1 cellular context compared by ENCODE assay signal in the genomic region with DNA sequence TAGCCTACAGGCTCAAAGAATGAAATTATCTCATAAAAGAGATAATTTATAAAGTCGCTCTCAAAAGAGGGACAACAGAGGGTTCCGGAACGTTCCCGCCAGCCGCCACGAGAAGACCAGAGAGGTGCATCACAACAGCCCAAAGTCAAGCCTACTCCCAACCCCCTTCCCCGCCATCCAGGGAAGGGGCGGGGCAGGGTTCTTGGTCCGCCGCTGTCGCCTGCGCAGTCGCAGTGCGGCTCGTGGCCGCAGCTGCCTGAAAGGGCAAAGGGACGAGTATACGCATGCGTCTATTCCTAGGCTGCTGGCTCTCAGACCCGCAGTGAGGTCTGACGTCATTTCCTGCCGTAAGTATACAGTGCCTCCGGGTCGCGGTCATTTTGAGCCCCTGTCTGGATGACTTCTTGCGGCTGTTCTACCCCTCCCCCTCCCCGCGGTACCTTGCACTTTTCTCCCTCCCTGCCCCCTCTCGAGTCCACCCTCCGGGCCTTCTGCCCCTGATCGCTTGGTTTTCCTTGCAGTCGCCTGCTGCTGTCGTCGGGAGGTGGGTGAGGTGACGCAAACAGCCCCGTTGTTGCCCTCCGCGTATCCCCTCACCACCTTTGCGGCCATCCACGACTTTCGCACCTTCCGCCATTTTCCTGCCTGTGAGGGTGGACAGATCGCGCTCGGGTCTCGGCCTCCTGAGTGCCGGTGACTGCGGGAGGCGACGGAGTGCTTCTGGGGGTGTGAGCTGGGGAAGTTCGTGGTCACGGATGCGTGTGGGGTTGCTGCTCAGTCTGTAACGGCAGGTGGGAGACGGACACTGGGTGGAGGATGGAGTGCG.
TF ChIP-seq lines count a peak whose summit lies in the region.

A gene with protein sequence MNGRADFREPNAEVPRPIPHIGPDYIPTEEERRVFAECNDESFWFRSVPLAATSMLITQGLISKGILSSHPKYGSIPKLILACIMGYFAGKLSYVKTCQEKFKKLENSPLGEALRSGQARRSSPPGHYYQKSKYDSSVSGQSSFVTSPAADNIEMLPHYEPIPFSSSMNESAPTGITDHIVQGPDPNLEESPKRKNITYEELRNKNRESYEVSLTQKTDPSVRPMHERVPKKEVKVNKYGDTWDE (plus strand): TSS at position 383 of the 826 bp plus-strand sequence. CDS start 1,537 bp downstream, outside the sequence.

TF ChIP-seq in HepG2, 621 proteins besides CTCF, POLR2A, EP300 and RAD21 (continued from another document and continues in another):
- TF ChIP-seq, protein P1, sequence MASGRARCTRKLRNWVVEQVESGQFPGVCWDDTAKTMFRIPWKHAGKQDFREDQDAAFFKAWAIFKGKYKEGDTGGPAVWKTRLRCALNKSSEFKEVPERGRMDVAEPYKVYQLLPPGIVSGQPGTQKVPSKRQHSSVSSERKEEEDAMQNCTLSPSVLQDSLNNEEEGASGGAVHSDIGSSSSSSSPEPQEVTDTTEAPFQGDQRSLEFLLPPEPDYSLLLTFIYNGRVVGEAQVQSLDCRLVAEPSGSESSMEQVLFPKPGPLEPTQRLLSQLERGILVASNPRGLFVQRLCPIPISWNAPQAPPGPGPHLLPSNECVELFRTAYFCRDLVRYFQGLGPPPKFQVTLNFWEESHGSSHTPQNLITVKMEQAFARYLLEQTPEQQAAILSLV (CRISPR knock-in tag; IDR thresholded peaks at IDR 0.05; ENCODE audit: borderline replicate concordance), result 0 out of 2 replicates have a peak, but pooled peaks have one; percentile 47
- TF ChIP-seq, protein P2, sequence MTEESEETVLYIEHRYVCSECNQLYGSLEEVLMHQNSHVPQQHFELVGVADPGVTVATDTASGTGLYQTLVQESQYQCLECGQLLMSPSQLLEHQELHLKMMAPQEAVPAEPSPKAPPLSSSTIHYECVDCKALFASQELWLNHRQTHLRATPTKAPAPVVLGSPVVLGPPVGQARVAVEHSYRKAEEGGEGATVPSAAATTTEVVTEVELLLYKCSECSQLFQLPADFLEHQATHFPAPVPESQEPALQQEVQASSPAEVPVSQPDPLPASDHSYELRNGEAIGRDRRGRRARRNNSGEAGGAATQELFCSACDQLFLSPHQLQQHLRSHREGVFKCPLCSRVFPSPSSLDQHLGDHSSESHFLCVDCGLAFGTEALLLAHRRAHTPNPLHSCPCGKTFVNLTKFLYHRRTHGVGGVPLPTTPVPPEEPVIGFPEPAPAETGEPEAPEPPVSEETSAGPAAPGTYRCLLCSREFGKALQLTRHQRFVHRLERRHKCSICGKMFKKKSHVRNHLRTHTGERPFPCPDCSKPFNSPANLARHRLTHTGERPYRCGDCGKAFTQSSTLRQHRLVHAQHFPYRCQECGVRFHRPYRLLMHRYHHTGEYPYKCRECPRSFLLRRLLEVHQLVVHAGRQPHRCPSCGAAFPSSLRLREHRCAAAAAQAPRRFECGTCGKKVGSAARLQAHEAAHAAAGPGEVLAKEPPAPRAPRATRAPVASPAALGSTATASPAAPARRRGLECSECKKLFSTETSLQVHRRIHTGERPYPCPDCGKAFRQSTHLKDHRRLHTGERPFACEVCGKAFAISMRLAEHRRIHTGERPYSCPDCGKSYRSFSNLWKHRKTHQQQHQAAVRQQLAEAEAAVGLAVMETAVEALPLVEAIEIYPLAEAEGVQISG (CRISPR knock-in tag; IDR thresholded peaks at IDR 0.05), result peak; percentile 54; the same call in 1 of the 2 replicates
- TF ChIP-seq, protein P3, sequence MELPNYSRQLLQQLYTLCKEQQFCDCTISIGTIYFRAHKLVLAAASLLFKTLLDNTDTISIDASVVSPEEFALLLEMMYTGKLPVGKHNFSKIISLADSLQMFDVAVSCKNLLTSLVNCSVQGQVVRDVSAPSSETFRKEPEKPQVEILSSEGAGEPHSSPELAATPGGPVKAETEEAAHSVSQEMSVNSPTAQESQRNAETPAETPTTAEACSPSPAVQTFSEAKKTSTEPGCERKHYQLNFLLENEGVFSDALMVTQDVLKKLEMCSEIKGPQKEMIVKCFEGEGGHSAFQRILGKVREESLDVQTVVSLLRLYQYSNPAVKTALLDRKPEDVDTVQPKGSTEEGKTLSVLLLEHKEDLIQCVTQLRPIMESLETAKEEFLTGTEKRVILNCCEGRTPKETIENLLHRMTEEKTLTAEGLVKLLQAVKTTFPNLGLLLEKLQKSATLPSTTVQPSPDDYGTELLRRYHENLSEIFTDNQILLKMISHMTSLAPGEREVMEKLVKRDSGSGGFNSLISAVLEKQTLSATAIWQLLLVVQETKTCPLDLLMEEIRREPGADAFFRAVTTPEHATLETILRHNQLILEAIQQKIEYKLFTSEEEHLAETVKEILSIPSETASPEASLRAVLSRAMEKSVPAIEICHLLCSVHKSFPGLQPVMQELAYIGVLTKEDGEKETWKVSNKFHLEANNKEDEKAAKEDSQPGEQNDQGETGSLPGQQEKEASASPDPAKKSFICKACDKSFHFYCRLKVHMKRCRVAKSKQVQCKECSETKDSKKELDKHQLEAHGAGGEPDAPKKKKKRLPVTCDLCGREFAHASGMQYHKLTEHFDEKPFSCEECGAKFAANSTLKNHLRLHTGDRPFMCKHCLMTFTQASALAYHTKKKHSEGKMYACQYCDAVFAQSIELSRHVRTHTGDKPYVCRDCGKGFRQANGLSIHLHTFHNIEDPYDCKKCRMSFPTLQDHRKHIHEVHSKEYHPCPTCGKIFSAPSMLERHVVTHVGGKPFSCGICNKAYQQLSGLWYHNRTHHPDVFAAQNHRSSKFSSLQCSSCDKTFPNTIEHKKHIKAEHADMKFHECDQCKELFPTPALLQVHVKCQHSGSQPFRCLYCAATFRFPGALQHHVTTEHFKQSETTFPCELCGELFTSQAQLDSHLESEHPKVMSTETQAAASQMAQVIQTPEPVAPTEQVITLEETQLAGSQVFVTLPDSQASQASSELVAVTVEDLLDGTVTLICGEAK (IDR thresholded peaks at IDR 0.05), result no peak
- TF ChIP-seq, protein P3 (CRISPR knock-in tag; IDR thresholded peaks at IDR 0.05), result 0 out of 2 replicates have a peak, but pooled peaks have one; percentile 17
- TF ChIP-seq IRX3 (CRISPR knock-in tag; IDR thresholded peaks at IDR 0.05; ENCODE audit: borderline replicate concordance, low read depth), result peak; percentile 57; the same call in 1 of the 2 replicates
- peak; percentile 18; the same call in 1 of the 2 replicates for TF ChIP-seq KDM5B (CRISPR knock-in tag; IDR thresholded peaks at IDR 0.05; ENCODE audit: borderline replicate concordance)
- peak; percentile 54 for TF ChIP-seq RBM39 (IDR thresholded peaks at IDR 0.05; ENCODE audit: low read depth, low read length, poor library complexity, severe bottlenecking)
- TF ChIP-seq ZNF772 (CRISPR knock-in tag; IDR thresholded peaks at IDR 0.05), result no peak
- TF ChIP-seq KAT8 (CRISPR knock-in tag; IDR thresholded peaks at IDR 0.05), result peak; percentile 83
- TF ChIP-seq, protein P4, sequence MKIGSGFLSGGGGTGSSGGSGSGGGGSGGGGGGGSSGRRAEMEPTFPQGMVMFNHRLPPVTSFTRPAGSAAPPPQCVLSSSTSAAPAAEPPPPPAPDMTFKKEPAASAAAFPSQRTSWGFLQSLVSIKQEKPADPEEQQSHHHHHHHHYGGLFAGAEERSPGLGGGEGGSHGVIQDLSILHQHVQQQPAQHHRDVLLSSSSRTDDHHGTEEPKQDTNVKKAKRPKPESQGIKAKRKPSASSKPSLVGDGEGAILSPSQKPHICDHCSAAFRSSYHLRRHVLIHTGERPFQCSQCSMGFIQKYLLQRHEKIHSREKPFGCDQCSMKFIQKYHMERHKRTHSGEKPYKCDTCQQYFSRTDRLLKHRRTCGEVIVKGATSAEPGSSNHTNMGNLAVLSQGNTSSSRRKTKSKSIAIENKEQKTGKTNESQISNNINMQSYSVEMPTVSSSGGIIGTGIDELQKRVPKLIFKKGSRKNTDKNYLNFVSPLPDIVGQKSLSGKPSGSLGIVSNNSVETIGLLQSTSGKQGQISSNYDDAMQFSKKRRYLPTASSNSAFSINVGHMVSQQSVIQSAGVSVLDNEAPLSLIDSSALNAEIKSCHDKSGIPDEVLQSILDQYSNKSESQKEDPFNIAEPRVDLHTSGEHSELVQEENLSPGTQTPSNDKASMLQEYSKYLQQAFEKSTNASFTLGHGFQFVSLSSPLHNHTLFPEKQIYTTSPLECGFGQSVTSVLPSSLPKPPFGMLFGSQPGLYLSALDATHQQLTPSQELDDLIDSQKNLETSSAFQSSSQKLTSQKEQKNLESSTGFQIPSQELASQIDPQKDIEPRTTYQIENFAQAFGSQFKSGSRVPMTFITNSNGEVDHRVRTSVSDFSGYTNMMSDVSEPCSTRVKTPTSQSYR (CRISPR knock-in tag; IDR thresholded peaks at IDR 0.05; ENCODE audit: borderline replicate concordance), result peak; percentile 76; the same call in 1 of the 2 replicates
- peak; percentile 97 for TF ChIP-seq ATF7 (IDR thresholded peaks at IDR 0.05)
- peak; percentile 76; the same call in 1 of the 2 replicates for TF ChIP-seq ATF7 (CRISPR knock-in tag; IDR thresholded peaks at IDR 0.05)
- peak; percentile 84 for TF ChIP-seq PHF8 (CRISPR knock-in tag; IDR thresholded peaks at IDR 0.05)
- TF ChIP-seq THAP11 (CRISPR knock-in tag; IDR thresholded peaks at IDR 0.05), result peak; percentile 87
- 0 out of 2 replicates have a peak, but pooled peaks have one; percentile 17 for TF ChIP-seq ZSCAN31 (CRISPR knock-in tag; IDR thresholded peaks at IDR 0.05; ENCODE audit: low read depth)
- TF ChIP-seq ZC3H13 (CRISPR knock-in tag; IDR thresholded peaks at IDR 0.05), result no peak
- TF ChIP-seq SRSF1 (optimal IDR thresholded peaks at IDR 0.05; ENCODE audit: low read depth, low read length), result peak; percentile 32
- peak; percentile 60; the same call in 1 of the 2 replicates for TF ChIP-seq MYC (CRISPR knock-in tag; IDR thresholded peaks at IDR 0.05; ENCODE audit: borderline replicate concordance)
- TF ChIP-seq MAZ (IDR thresholded peaks at IDR 0.05; ENCODE audit: borderline replicate concordance, low read depth, low read length), result 0 out of 2 replicates have a peak, but pooled peaks have one; percentile 15
- TF ChIP-seq MAZ (CRISPR knock-in tag; IDR thresholded peaks at IDR 0.05; ENCODE audit: low read depth), result no peak; the same call in 1 of the 2 replicates
- TF ChIP-seq SIN3B (IDR thresholded peaks at IDR 0.05; ENCODE audit: low read length), result 0 out of 2 replicates have a peak, but pooled peaks have one; percentile 35
- no peak for TF ChIP-seq ELF1 (CRISPR knock-in tag; IDR thresholded peaks at IDR 0.05)
- TF ChIP-seq SNAPC2 (CRISPR knock-in tag; IDR thresholded peaks at IDR 0.05), result 0 out of 2 replicates have a peak, but pooled peaks have one; percentile 31
- 0 out of 2 replicates have a peak, but pooled peaks have one; percentile 53 for TF ChIP-seq PHF21A (CRISPR knock-in tag; IDR thresholded peaks at IDR 0.05)
- no peak for TF ChIP-seq ZNF607 (CRISPR knock-in tag; IDR thresholded peaks at IDR 0.05; ENCODE audit: borderline replicate concordance)
- TF ChIP-seq RBM22 (optimal IDR thresholded peaks at IDR 0.05; ENCODE audit: low read length), result peak; percentile 32
- TF ChIP-seq TBX3 (IDR thresholded peaks at IDR 0.05; ENCODE audit: borderline replicate concordance), result peak; percentile 45; the same call in 1 of the 2 replicates
- TF ChIP-seq SP4 (CRISPR knock-in tag; IDR thresholded peaks at IDR 0.05), result 0 out of 2 replicates have a peak, but pooled peaks have one; percentile 20
- TF ChIP-seq ZNF883 (CRISPR knock-in tag; IDR thresholded peaks at IDR 0.05; ENCODE audit: not compliant biosample characterization), result no peak
- TF ChIP-seq HOXA3 (CRISPR knock-in tag; IDR thresholded peaks at IDR 0.05), result peak; percentile 93
- peak; percentile 39; the same call in 1 of the 2 replicates for TF ChIP-seq ZNF543 (CRISPR knock-in tag; IDR thresholded peaks at IDR 0.05)
- TF ChIP-seq, protein P5, sequence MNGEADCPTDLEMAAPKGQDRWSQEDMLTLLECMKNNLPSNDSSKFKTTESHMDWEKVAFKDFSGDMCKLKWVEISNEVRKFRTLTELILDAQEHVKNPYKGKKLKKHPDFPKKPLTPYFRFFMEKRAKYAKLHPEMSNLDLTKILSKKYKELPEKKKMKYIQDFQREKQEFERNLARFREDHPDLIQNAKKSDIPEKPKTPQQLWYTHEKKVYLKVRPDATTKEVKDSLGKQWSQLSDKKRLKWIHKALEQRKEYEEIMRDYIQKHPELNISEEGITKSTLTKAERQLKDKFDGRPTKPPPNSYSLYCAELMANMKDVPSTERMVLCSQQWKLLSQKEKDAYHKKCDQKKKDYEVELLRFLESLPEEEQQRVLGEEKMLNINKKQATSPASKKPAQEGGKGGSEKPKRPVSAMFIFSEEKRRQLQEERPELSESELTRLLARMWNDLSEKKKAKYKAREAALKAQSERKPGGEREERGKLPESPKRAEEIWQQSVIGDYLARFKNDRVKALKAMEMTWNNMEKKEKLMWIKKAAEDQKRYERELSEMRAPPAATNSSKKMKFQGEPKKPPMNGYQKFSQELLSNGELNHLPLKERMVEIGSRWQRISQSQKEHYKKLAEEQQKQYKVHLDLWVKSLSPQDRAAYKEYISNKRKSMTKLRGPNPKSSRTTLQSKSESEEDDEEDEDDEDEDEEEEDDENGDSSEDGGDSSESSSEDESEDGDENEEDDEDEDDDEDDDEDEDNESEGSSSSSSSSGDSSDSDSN (CRISPR knock-in tag; IDR thresholded peaks at IDR 0.05), result peak; percentile 38
- no peak for TF ChIP-seq EEA1 (CRISPR knock-in tag; IDR thresholded peaks at IDR 0.05; ENCODE audit: borderline replicate concordance)
- TF ChIP-seq, protein P6, sequence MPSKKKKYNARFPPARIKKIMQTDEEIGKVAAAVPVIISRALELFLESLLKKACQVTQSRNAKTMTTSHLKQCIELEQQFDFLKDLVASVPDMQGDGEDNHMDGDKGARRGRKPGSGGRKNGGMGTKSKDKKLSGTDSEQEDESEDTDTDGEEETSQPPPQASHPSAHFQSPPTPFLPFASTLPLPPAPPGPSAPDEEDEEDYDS (CRISPR knock-in tag; IDR thresholded peaks at IDR 0.05), result peak; percentile 62
- TF ChIP-seq ZNF274 (CRISPR knock-in tag; IDR thresholded peaks at IDR 0.05), result peak; percentile 64; the same call in 1 of the 2 replicates
